23 cellular contexts compared by ENCODE assay signal in the genomic region with DNA sequence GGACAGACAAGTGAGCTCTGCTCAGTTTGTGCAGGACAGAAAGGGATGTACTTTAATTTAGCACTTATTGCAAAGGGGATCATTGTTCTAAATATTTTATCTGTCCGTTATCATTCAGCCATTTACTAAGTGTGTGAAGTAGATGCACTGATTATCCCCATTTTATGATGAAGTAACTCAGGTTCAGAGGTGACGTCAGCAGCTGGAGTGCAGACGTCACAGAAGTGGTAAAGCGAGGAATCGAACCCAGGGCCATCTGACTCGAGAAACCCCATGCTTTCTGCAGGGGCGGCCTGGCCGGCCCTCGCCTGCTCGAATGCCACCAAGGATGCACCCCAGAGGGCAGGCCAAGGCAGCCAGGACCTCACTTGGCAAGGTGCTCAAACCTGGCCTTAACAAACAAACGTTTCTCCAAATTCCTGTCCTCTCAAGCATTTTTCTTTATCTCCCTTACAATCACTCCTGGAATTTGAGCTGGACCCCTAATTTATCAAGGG.
"Had no signal": no experiment of that assay in that cellular context is flagged by ENCODE, and none has a peak within 500 bp of the region (broad histone marks: within the 10 kb centered on the region; RNA-seq: fewer than 3 reads in every experiment).

No MANE protein-coding gene starts in this region.

- FAIRE-seq: colon, endothelial cell of umbilical vein, frontal cortex, islet of Langerhans, keratinocyte had no signal

- H3K4me3 ChIP-seq: coronary artery, dorsolateral prefrontal cortex, esophagus muscularis mucosa, gastroesophageal sphincter, heart right ventricle, left ventricle myocardium inferior, lower lobe of right lung, mucosa of descending colon had no signal

- H3K27ac ChIP-seq: coronary artery, dorsolateral prefrontal cortex, esophagus muscularis mucosa, foreskin keratinocyte, gastroesophageal sphincter, heart right ventricle, left ventricle myocardium inferior, lower lobe of right lung had no signal

- H3K36me3 ChIP-seq: esophagus muscularis mucosa, gastroesophageal sphincter, heart right ventricle, left ventricle myocardium inferior, lower lobe of right lung had no signal

- H3K27me3 ChIP-seq: foreskin keratinocyte had no signal

- H3K4me1 ChIP-seq: esophagus muscularis mucosa, foreskin keratinocyte, gastroesophageal sphincter, heart right ventricle, left ventricle myocardium inferior, lower lobe of right lung had no signal

- ATAC-seq: foreskin keratinocyte, gastroesophageal sphincter, heart right ventricle, left cardiac atrium, left lobe of liver, lower lobe of right lung, mucosa of descending colon had no signal

- DNase-seq: dermis blood vessel endothelial cell; dorsolateral prefrontal cortex; effector CD4-positive, alpha-beta T cell; effector memory CD4-positive, alpha-beta T cell; foreskin keratinocyte; glutamatergic neuron; head of caudate nucleus; heart right ventricle; hippocampal formation; left cardiac atrium; left ventricle myocardium inferior; lower lobe of right lung; mesenchymal stem cell; mucosa of descending colon had no signal

- H3K9me3 ChIP-seq: esophagus muscularis mucosa, gastroesophageal sphincter, heart right ventricle, left ventricle myocardium inferior, lower lobe of right lung, mucosa of descending colon had no signal
